Comparison of ENCODE assay signal across 17 cellular contexts in genomic region chr1:180889325-180889724, GRCh38.
"Had no signal": no experiment of that assay in that cellular context is flagged by ENCODE, and none has a peak within 500 bp of the region (broad histone marks: within the 10 kb centered on the region; RNA-seq: fewer than 3 reads in every experiment).

No MANE protein-coding gene starts in this region.

- H3K27ac Mint-ChIP-seq: activated CD8-positive, alpha-beta T cell treated with anti-CD3 and anti-CD28 coated beads, Interleukin-2, amount 10 ng/mL, durations not matched to agents 7 days and 5 days had no signal

- H3K9me3 ChIP-seq: colonic mucosa, gastrocnemius medialis, stomach, thoracic aorta, uterus had no signal

- H3K4me3 Mint-ChIP-seq: activated CD8-positive, alpha-beta T cell treated with anti-CD3 and anti-CD28 coated beads, Interleukin-2, amount 10 ng/mL, durations not matched to agents 7 days and 5 days had no signal

- H3K36me3 ChIP-seq: colonic mucosa, gastrocnemius medialis, uterus had no signal

- ATAC-seq: activated CD8-positive, alpha-beta T cell treated with anti-CD3 and anti-CD28 coated beads, Interleukin-2, amount 10 ng/mL, durations not matched to agents 7 days and 5 days; gastrocnemius medialis; left ventricle myocardium superior had no signal

- H3K27me3 ChIP-seq: colonic mucosa, gastrocnemius medialis, stomach, uterus had no signal

- FAIRE-seq: endothelial cell of umbilical vein had no signal

- H2AFZ ChIP-seq: parathyroid adenoma had no signal

- H3K4me3 ChIP-seq: colonic mucosa, gastrocnemius medialis, stomach, thoracic aorta, uterus had no signal

- DNase-seq: activated CD4-positive, alpha-beta T cell treated with anti-CD3 and anti-CD28 coated beads for 4 hours; activated CD8-positive, alpha-beta memory T cell treated with anti-CD3 and anti-CD28 coated beads, Interleukin-2, amount 50 U/mL, for 48 hours; activated CD8-positive, alpha-beta T cell treated with anti-CD3 and anti-CD28 coated beads, Interleukin-2, amount 10 ng/mL, durations not matched to agents 7 days and 5 days; activated naive CD4-positive, alpha-beta T cell treated with Interleukin-2 at 50 U/mL for 16 hours; caudate nucleus; colonic mucosa; gastrocnemius medialis; left ventricle myocardium superior; mesenchymal stem cell; stimulated activated CD4-positive, alpha-beta T cell treated with anti-CD3 and anti-CD28 coated beads, Interleukin-15, amount 100 ng/mL, for 24 hours; stimulated activated CD4-positive, alpha-beta T cell treated with anti-CD3 and anti-CD28 coated beads, Interleukin-4, amount 100 ng/mL, for 4 hours; stomach; uterus had no signal

- H3K27ac ChIP-seq: colonic mucosa, gastrocnemius medialis, parathyroid adenoma, stomach, thoracic aorta, uterus, VCaP had no signal

- H3K9ac ChIP-seq: parathyroid adenoma had no signal

- H3K79me2 ChIP-seq: parathyroid adenoma had no signal

- H3K4me1 ChIP-seq: colonic mucosa, gastrocnemius medialis, parathyroid adenoma, stomach, uterus had no signal
